In genomic region chr19:17716309-17716929, GRCh38 we compare ENCODE assay signal across 18 cellular contexts. TPM values are rescaled to one million over a fixed set of nuclear protein-coding genes. Genes with fewer than 3 reads are reported as not detected.
DNase-seq lines count a peak whose midpoint lies in the region; ATAC-seq and TF ChIP-seq lines count a peak whose summit lies in the region.
"Had no signal": no experiment of that assay in that cellular context is flagged by ENCODE, and none has a peak within 500 bp of the region (broad histone marks: within the 10 kb centered on the region; RNA-seq: fewer than 3 reads in every experiment).

No MANE protein-coding gene starts in this region.

- H3K56ac ChIP-seq in H9 (ENCODE audit: insufficient read length, low read depth, low read length): no peak overlapping the region

- H3K18ac ChIP-seq in H9 (ENCODE audit: insufficient read length, low read depth, low read length) (no peak overlapping the region), mesenchymal stem cell (ENCODE audit: low read depth in 1 of 2, low read length in 2 of 2) (no peak overlapping the region)

- CTCF ChIA-PET in BJ (lab: Yijun Ruan, JAX) (interaction anchor here (2.6 kb wide), 1 partner anchor 11 kb away, joined by 9 read pairs; no protein-coding TSS in a partner anchor), Caco-2 (lab: Charles Lee) (interaction anchor here (0.6 kb wide), 1 partner anchor 41 kb away, joined by 5 read pairs; no protein-coding TSS in a partner anchor)

- H3K4ac ChIP-seq in H9 (ENCODE audit: low read depth, low read length) (no peak overlapping the region), mesenchymal stem cell (ENCODE audit: low read depth in 1 of 2, low read length in 2 of 2) (no peak overlapping the region)

- H3K27ac ChIP-seq in H9 (ENCODE audit: insufficient read length, low read depth, low read length): no peak overlapping the region
- H3K27ac ChIP-seq in ascending aorta: peak overlapping the region; percentile 54 to 69
- H3K27ac ChIP-seq in mesenchymal stem cell (ENCODE audit: low read length, poor library complexity, severe bottlenecking): no peak overlapping the region
- peak overlapping the region in 2 of 4 donors; percentile 18 to 62 for H3K27ac ChIP-seq in upper lobe of left lung
- H3K27ac ChIP-seq: BLaER1 had no signal

- no peak for TF ChIP-seq EP300 in upper lobe of left lung (IDR thresholded peaks at IDR 0.05)

- H3K9me3 ChIP-seq in H9 (ENCODE audit: control insufficient read depth, low read depth, low read length) (no peaks in the 10 kb centered on the region), ascending aorta (no peaks in the 10 kb centered on the region), mesenchymal stem cell (ENCODE audit: control insufficient read depth, low read length) (no peaks in the 10 kb centered on the region), upper lobe of left lung (no peaks in the 10 kb centered on the region), Caco-2 (no peaks in the 10 kb centered on the region)
- H3K9me3 ChIP-seq: BLaER1, heart left ventricle had no signal

- no peak overlapping the region for H3T11ph ChIP-seq in H9 (ENCODE audit: low read length)

- H3K4me1 ChIP-seq in H9 (ENCODE audit: insufficient read depth, low read length): peaks cover 7% of the 10 kb centered on the region
- peaks cover 9 to 31% of the 10 kb centered on the region in 2 donors for H3K4me1 ChIP-seq in ascending aorta
- H3K4me1 ChIP-seq in mesenchymal stem cell (ENCODE audit: control insufficient read depth, insufficient read depth, low read depth, low read length): peaks cover 17% of the 10 kb centered on the region
- H3K4me1 ChIP-seq in upper lobe of left lung: peaks cover 34 to 42% (median 38%) of the 10 kb centered on the region in 4 donors
- peaks cover 11% of the 10 kb centered on the region for H3K4me1 ChIP-seq in Caco-2

- H3K79me2 ChIP-seq in H9 (ENCODE audit: insufficient read depth, low read length): peaks cover 10% of the 10 kb centered on the region; the same call in 1 of the 2 replicates

- H2BK120ac ChIP-seq in H9 (ENCODE audit: low read depth, low read length, poor library complexity, severe bottlenecking) (no peak overlapping the region), mesenchymal stem cell (ENCODE audit: low read depth, low read length) (no peak overlapping the region)

- H3K23me2 ChIP-seq in H9 (ENCODE audit: insufficient read length, low read depth, low read length, poor library complexity, severe bottlenecking): peaks cover 6% of the 10 kb centered on the region

- no peak overlapping the region for H3K4me3 ChIP-seq in BJ (ENCODE audit: low read depth, low read length)
- no peak overlapping the region for H3K4me3 ChIP-seq in ascending aorta
- no peak overlapping the region for H3K4me3 ChIP-seq in mesenchymal stem cell (ENCODE audit: insufficient read depth in 1 of 2, low read depth in 1 of 2, low read length in 2 of 2)
- H3K4me3 ChIP-seq in upper lobe of left lung: no peak overlapping the region
- H3K4me3 ChIP-seq in Caco-2 (ENCODE audit: low read depth, low read length): no peak overlapping the region
- H3K4me3 ChIP-seq: BLaER1, heart left ventricle had no signal

- H3K9ac ChIP-seq in H9 (ENCODE audit: extremely low read depth, insufficient read length, low read length) (no peak overlapping the region), mesenchymal stem cell (ENCODE audit: low read length) (peak overlapping the region; percentile 24)
- H3K9ac ChIP-seq: BLaER1 had no signal

- H3K23ac ChIP-seq in H9 (ENCODE audit: insufficient read length, low read depth, low read length) (no peak overlapping the region), mesenchymal stem cell (ENCODE audit: low read length in 2 of 2) (no peak overlapping the region)

- H2AFZ ChIP-seq in H9 (ENCODE audit: low read length) (no peak overlapping the region), mesenchymal stem cell (ENCODE audit: low read depth, low read length) (no peak overlapping the region)

- peak overlapping the region in 1 of 2 experiments; percentile 56; a peak in 1 of 5 replicates for H3K4me3 Mint-ChIP-seq in H9
- no peak overlapping the region for H3K4me3 Mint-ChIP-seq in Caco-2 (ENCODE audit: unreplicated experiment)
- H3K4me3 Mint-ChIP-seq: activated CD4-positive, alpha-beta memory T cell treated with anti-CD3 and anti-CD28 coated beads, Interleukin-2, amount 10 ng/mL, durations not matched to agents 7 days and 5 days; stimulated activated effector memory CD8-positive, alpha-beta T cell treated with anti-CD3 and anti-CD28 coated beads, Interleukin-12 subunit alpha, Interleukin-12 subunit beta, amount 100 ng/mL, for 72 hours had no signal

- H3K4me1 Mint-ChIP-seq in H9 (peaks cover 20 to 28% of the 10 kb centered on the region in 2 experiments), Caco-2 (ENCODE audit: low read depth, unreplicated experiment) (peaks cover 12% of the 10 kb centered on the region)

- H3K79me1 ChIP-seq in H9 (ENCODE audit: insufficient read depth, low read depth, low read length, poor library complexity, severe bottlenecking): peaks cover 12% of the 10 kb centered on the region
- H3K79me1 ChIP-seq in mesenchymal stem cell (replicated peaks; ENCODE audit: low read length, poor library complexity, severe bottlenecking): peaks cover 7% of the 10 kb centered on the region

- H3K27me3 ChIP-seq in BJ (ENCODE audit: control insufficient read depth, insufficient read depth, low read length): no peaks in the 10 kb centered on the region
- no peaks in the 10 kb centered on the region for H3K27me3 ChIP-seq in H9 (ENCODE audit: insufficient read depth, low read length)
- no peaks in the 10 kb centered on the region for H3K27me3 ChIP-seq in ascending aorta
- H3K27me3 ChIP-seq in mesenchymal stem cell (ENCODE audit: control insufficient read depth in 1 of 2, insufficient read depth in 1 of 2, low read length in 2 of 2): no peaks in the 10 kb centered on the region
- no peaks in the 10 kb centered on the region for H3K27me3 ChIP-seq in upper lobe of left lung
- H3K27me3 ChIP-seq in Caco-2 (replicated peaks; ENCODE audit: control insufficient read depth, insufficient read depth, low read length): no peaks in the 10 kb centered on the region
- H3K27me3 ChIP-seq: BLaER1, heart left ventricle had no signal

- no peaks in the 10 kb centered on the region for H4K20me1 ChIP-seq in H9 (ENCODE audit: control insufficient read depth, insufficient read depth, insufficient read length)

- H4K91ac ChIP-seq in H9 (ENCODE audit: insufficient read length, low read depth, low read length): no peak overlapping the region
- H4K91ac ChIP-seq in mesenchymal stem cell (ENCODE audit: low read length): no peak overlapping the region

- H2BK5ac ChIP-seq in H9 (ENCODE audit: insufficient read length, low read length) (no peak overlapping the region), mesenchymal stem cell (ENCODE audit: low read depth, low read length, poor library complexity, severe bottlenecking) (no peak overlapping the region)

- no peaks in the 10 kb centered on the region for H3K27me3 Mint-ChIP-seq in H9 (ENCODE audit: low read depth)
- no peaks in the 10 kb centered on the region for H3K27me3 Mint-ChIP-seq in Caco-2 (ENCODE audit: insufficient read depth, unreplicated experiment)
- H3K27me3 Mint-ChIP-seq: activated CD4-positive, alpha-beta memory T cell treated with anti-CD3 and anti-CD28 coated beads, Interleukin-2, amount 10 ng/mL, durations not matched to agents 7 days and 5 days; naive B cell had no signal

- no CpG with 5 or more reads among the region's 4 CpGs for WGBS in H9 (ENCODE audit: extremely low coverage, insufficient read length, low lambda C conversion rate)
- 67% methylated on average over 4 of the region's 4 CpGs for WGBS in mesenchymal stem cell
- WGBS in upper lobe of left lung, 2 donors: 59 to 83% methylated on average over 2 to 4 of the region's 4 CpGs

- no peak for TF ChIP-seq POLR2A in upper lobe of left lung (IDR thresholded peaks at IDR 0.05)

- H3K9me3 Mint-ChIP-seq in H9 (no peaks in the 10 kb centered on the region; a peak in 1 of 5 replicates), Caco-2 (ENCODE audit: unreplicated experiment) (no peaks in the 10 kb centered on the region)
- H3K9me3 Mint-ChIP-seq: activated CD4-positive, alpha-beta memory T cell treated with anti-CD3 and anti-CD28 coated beads, Interleukin-2, amount 10 ng/mL, durations not matched to agents 7 days and 5 days; naive B cell; stimulated activated effector memory CD8-positive, alpha-beta T cell treated with anti-CD3 and anti-CD28 coated beads, Interleukin-12 subunit alpha, Interleukin-12 subunit beta, amount 100 ng/mL, for 72 hours had no signal

- no TSS peak for BruUV-seq in Caco-2 (replicated peaks; lab: Mats Ljungman, UMichigan)

- H3K4me2 ChIP-seq in H9 (ENCODE audit: insufficient read depth, insufficient read length, low read length): no peak overlapping the region
- H3K4me2 ChIP-seq in mesenchymal stem cell (ENCODE audit: low read length, poor library complexity, severe bottlenecking): no peak overlapping the region

- H3K36me3 Mint-ChIP-seq in H9 (ENCODE audit: insufficient read depth in 1 of 3, low read depth in 3 of 3) (peaks cover 9 to 14% (median 12%) of the 10 kb centered on the region in 3 experiments; a peak in 6 of 7 replicates), Caco-2 (ENCODE audit: insufficient read depth, unreplicated experiment) (peaks cover 4% of the 10 kb centered on the region)
- H3K36me3 Mint-ChIP-seq: naive B cell had no signal

- H2AK5ac ChIP-seq in H9 (ENCODE audit: insufficient read length, low read length): no peak overlapping the region
- no peak overlapping the region for H2AK5ac ChIP-seq in mesenchymal stem cell (ENCODE audit: low read length, severe bottlenecking)

- POLR2A ChIA-PET in BJ (lab: Charles Lee) (interaction anchor here (0.6 kb wide), 1 partner anchor 10 kb away, joined by 4 read pairs; no protein-coding TSS in a partner anchor), Caco-2 (lab: Charles Lee) (no interaction called here)

- TF ChIP-seq CTCF in BJ (IDR thresholded peaks at IDR 0.05; ENCODE audit: insufficient read depth, low read depth, low read length): peak; percentile 14; the same call in 1 of the 2 replicates
- peak; percentile 52 for TF ChIP-seq CTCF in H9 (conservative IDR thresholded peaks at IDR 0.05)
- peak in 1 of 3 experiments; percentile 8 for TF ChIP-seq CTCF in ascending aorta (IDR thresholded peaks at IDR 0.05)
- no peak for TF ChIP-seq CTCF in upper lobe of left lung (IDR thresholded peaks at IDR 0.05)
- TF ChIP-seq CTCF in Caco-2 (IDR thresholded peaks at IDR 0.05; ENCODE audit: insufficient read depth in 1 of 2, low read depth in 1 of 2, low read length in 1 of 2, severe bottlenecking in 1 of 2, unreplicated experiment in 1 of 2): no peak

- H3K27ac Mint-ChIP-seq in H9: no peak overlapping the region
- no peak overlapping the region for H3K27ac Mint-ChIP-seq in Caco-2 (ENCODE audit: unreplicated experiment)
- H3K27ac Mint-ChIP-seq: activated CD4-positive, alpha-beta memory T cell treated with anti-CD3 and anti-CD28 coated beads, Interleukin-2, amount 10 ng/mL, durations not matched to agents 7 days and 5 days; stimulated activated effector memory CD8-positive, alpha-beta T cell treated with anti-CD3 and anti-CD28 coated beads, Interleukin-12 subunit alpha, Interleukin-12 subunit beta, amount 100 ng/mL, for 72 hours had no signal

- no peak overlapping the region for H4K5ac ChIP-seq in H9 (ENCODE audit: insufficient read length, low read depth, low read length)

- no peak overlapping the region for H2BK20ac ChIP-seq in H9 (ENCODE audit: low read depth, low read length, poor library complexity, severe bottlenecking)

- H2BK15ac ChIP-seq in H9 (ENCODE audit: low read depth, low read length): no peak overlapping the region
- H2BK15ac ChIP-seq in mesenchymal stem cell (ENCODE audit: low read depth, poor library complexity, severe bottlenecking): no peak overlapping the region

- intact Hi-C loops in ascending aorta (cut with DNase I): loop anchor here (2.0 to 10.0 kb wide), 3 partner anchors 28 to 138 kb away; partner anchors contain the start of genes RPL18A and UNC13A
- intact Hi-C loops in Caco-2 (cut with micrococcal nuclease; ENCODE audit: unreplicated experiment): no loop called here

- no peaks in the 10 kb centered on the region for H3K36me3 ChIP-seq in BJ (ENCODE audit: control insufficient read depth, insufficient read depth, low read length)
- no peaks in the 10 kb centered on the region for H3K36me3 ChIP-seq in ascending aorta
- H3K36me3 ChIP-seq in mesenchymal stem cell (ENCODE audit: control insufficient read depth in 1 of 2, insufficient read depth in 2 of 2, low read depth in 1 of 2, low read length in 2 of 2): peaks cover 0 to 1% of the 10 kb centered on the region in 2 experiments
- H3K36me3 ChIP-seq in upper lobe of left lung: peaks cover 0 to 6% (median 0%) of the 10 kb centered on the region in 4 donors
- H3K36me3 ChIP-seq in Caco-2 (ENCODE audit: control insufficient read depth, insufficient read depth, low read length): no peaks in the 10 kb centered on the region
- H3K36me3 ChIP-seq: BLaER1, heart left ventricle had no signal

- H2BK12ac ChIP-seq in H9 (ENCODE audit: insufficient read length, low read depth, low read length): no peak overlapping the region
- no peak overlapping the region for H2BK12ac ChIP-seq in mesenchymal stem cell (ENCODE audit: low read length in 2 of 2)

- no peak for ATAC-seq in upper lobe of left lung (ENCODE audit: low FRiP score in 2 of 2)
- ATAC-seq in GM21528 (IDR thresholded peaks at IDR 0.05; ENCODE audit: low FRiP score, unreplicated experiment): no peak
- ATAC-seq: stimulated activated effector memory CD8-positive, alpha-beta T cell treated with anti-CD3 and anti-CD28 coated beads, Interleukin-12 subunit alpha, Interleukin-12 subunit beta, amount 100 ng/mL, for 72 hours had no signal

- DNase-seq in BJ (ENCODE audit: low read depth) (no peak), H9 (no peak), ascending aorta (ENCODE audit: low spot score in 2 of 2) (no peak), mesenchymal stem cell (no peak), upper lobe of left lung (no peak), NCI-H345 (lab: John Stamatoyannopoulos, UW) (no peak), Caco-2 (no peak)
- DNase-seq: activated CD4-positive, alpha-beta memory T cell treated with anti-CD3 and anti-CD28 coated beads, Interleukin-2, amount 10 ng/mL, durations not matched to agents 7 days and 5 days; GDM1; left colon; naive B cell; NCI-H1417 treated with DMSO at 0.1 percent for 48 hours; NCI-H526 treated with DMSO at 0.1 percent for 48 hours; stimulated activated CD4-positive, alpha-beta T cell treated with anti-CD3 and anti-CD28 coated beads, Interleukin-4, amount 100 ng/mL, for 24 hours had no signal

- H3K14ac ChIP-seq in H9 (ENCODE audit: insufficient read depth, low read length) (no peak overlapping the region), mesenchymal stem cell (ENCODE audit: low read length in 2 of 2) (no peak overlapping the region)

- H4K8ac ChIP-seq in H9 (replicated peaks; ENCODE audit: insufficient read length, low read depth, low read length) (no peak overlapping the region), mesenchymal stem cell (ENCODE audit: low read length) (no peak overlapping the region)

RNA-seq across cellular contexts. Expression of gene MAP1S, which starts 2.9 kb away (rescaled TPM):
- polyA plus RNA-seq in BJ (2011; rRNA removed): 6.1 and 20.4 TPM in 2 replicates
- polyA minus RNA-seq in BJ (2011; rRNA and poly(A)+ RNA removed): 29.7 and 36.2 TPM in 2 replicates
- total RNA-seq in H9 (2021) (158 and 160 TPM in 2 replicates), ascending aorta (111 TPM), upper lobe of left lung (10 to 100 TPM; 23.6 to 87.9 (median 63.7) TPM), Caco-2 (2022) (51.4 and 58.2 TPM in 2 replicates)
- polyA plus RNA-seq in mesenchymal stem cell (2013, experiment 1 of 2): 30.5 TPM
- polyA plus RNA-seq in mesenchymal stem cell (2013, experiment 2 of 2): 31.4 TPM

RNA-seq across cellular contexts. Expression of gene UNC13A, which starts 28.3 kb away (rescaled TPM):
- polyA plus RNA-seq in BJ (2011; rRNA removed): 1.0 and 2.2 TPM in 2 replicates
- 2.7 and 3.3 TPM in 2 replicates for polyA minus RNA-seq in BJ (2011; rRNA and poly(A)+ RNA removed)
- 21.6 and 22.2 TPM in 2 replicates for total RNA-seq in H9 (2021)
- 2.2 TPM for total RNA-seq in ascending aorta
- 0.43 TPM for polyA plus RNA-seq in mesenchymal stem cell (2013, experiment 1 of 2)
- 0.37 TPM for polyA plus RNA-seq in mesenchymal stem cell (2013, experiment 2 of 2)
- total RNA-seq in upper lobe of left lung: under 1 TPM in 5 of 6 donors, not detected in 1; under 0.01 to 0.54 (median 0.33) TPM
- total RNA-seq in Caco-2 (2022): 0.18 and 0.23 TPM in 2 replicates

RNA-seq across cellular contexts. Expression of gene FCHO1, which starts 34.9 kb away (rescaled TPM):
- polyA plus RNA-seq in BJ (2011; rRNA removed): 0.47 and 0.48 TPM in 2 replicates
- 0.33 and 0.98 TPM in 2 replicates for polyA minus RNA-seq in BJ (2011; rRNA and poly(A)+ RNA removed)
- total RNA-seq in H9 (2021) (13.1 and 13.7 TPM in 2 replicates), ascending aorta (not detected), upper lobe of left lung (10 to 100 TPM in 2 of 6 donors, 1 to 10 TPM in 4; 1.9 to 19.9 (median 8.7) TPM), Caco-2 (2022) (0.35 and 0.39 TPM in 2 replicates)
- 2.2 TPM for polyA plus RNA-seq in mesenchymal stem cell (2013, experiment 1 of 2)
- 1.9 TPM for polyA plus RNA-seq in mesenchymal stem cell (2013, experiment 2 of 2)

Comparison
In these comparisons a context has a peak if more than half of its experiments do, and no peak if none do; other contexts are left out.
1. CTCF ChIP-seq: peak in BJ (single experiment) and H9 (single experiment); none in upper lobe of left lung (0 of 6) and Caco-2 (0 of 2).
2. H3K27ac ChIP-seq: peak in ascending aorta (2 of 2); none in H9 (single experiment) and mesenchymal stem cell (single experiment).